In genomic region chr16:77009453-77009852, GRCh38 we compare ENCODE assay signal across 26 cellular contexts.
"Had no signal": no experiment of that assay in that cellular context is flagged by ENCODE, and none has a peak within 500 bp of the region (broad histone marks: within the 10 kb centered on the region; RNA-seq: fewer than 3 reads in every experiment).

No MANE protein-coding gene starts in this region.

- H3K4me3 ChIP-seq: SK-N-MC had no signal

- H3K27ac ChIP-seq: SK-N-MC had no signal

- H3K27ac Mint-ChIP-seq: activated B cell treated with CpG ODN at 0.5 μM for 24 hours; activated CD4-positive, alpha-beta T cell treated with anti-CD3 and anti-CD28 coated beads, Interleukin-2, amount 10 ng/mL, durations not matched to agents 24 days and 14 days; activated CD8-positive, alpha-beta memory T cell treated with anti-CD3 and anti-CD28 coated beads, Interleukin-2, amount 10 ng/mL, durations not matched to agents 7 days and 5 days; activated naive CD4-positive, alpha-beta T cell treated with anti-CD3 and anti-CD28 coated beads for 36 hours; activated naive CD8-positive, alpha-beta T cell; activated T-helper 17 cell treated with anti-CD3 and anti-CD28 coated beads, Interleukin-2, amount 50 U/mL, for 72 hours; brain; T-cell had no signal

- H3K4me3 Mint-ChIP-seq: activated B cell treated with CpG ODN at 0.5 μM for 24 hours; activated CD4-positive, alpha-beta T cell treated with anti-CD3 and anti-CD28 coated beads, Interleukin-2, amount 10 ng/mL, durations not matched to agents 24 days and 14 days; activated CD8-positive, alpha-beta memory T cell treated with anti-CD3 and anti-CD28 coated beads, Interleukin-2, amount 10 ng/mL, durations not matched to agents 7 days and 5 days; activated naive CD4-positive, alpha-beta T cell treated with anti-CD3 and anti-CD28 coated beads for 36 hours; activated naive CD8-positive, alpha-beta T cell; activated T-helper 17 cell treated with anti-CD3 and anti-CD28 coated beads, Interleukin-2, amount 50 U/mL, for 72 hours; brain; T-cell had no signal

- H3K9me3 Mint-ChIP-seq: activated CD4-positive, alpha-beta T cell treated with anti-CD3 and anti-CD28 coated beads, Interleukin-2, amount 10 ng/mL, durations not matched to agents 24 days and 14 days had no signal

- DNase-seq: activated B cell treated with CpG ODN at 0.5 μM for 24 hours; activated CD4-positive, alpha-beta T cell treated with anti-CD3 and anti-CD28 coated beads for 1 hour; activated CD4-positive, alpha-beta T cell treated with anti-CD3 and anti-CD28 coated beads, Interleukin-2, amount 10 ng/mL, durations not matched to agents 24 days and 14 days; activated CD4-positive, alpha-beta T cell treated with anti-CD3 and anti-CD28 coated beads, Interleukin-2, amount 50 U/mL, for 48 hours; activated CD8-positive, alpha-beta memory T cell treated with anti-CD3 and anti-CD28 coated beads, Interleukin-2, amount 10 ng/mL, durations not matched to agents 7 days and 5 days; activated gamma-delta T cell; activated naive CD4-positive, alpha-beta T cell treated with anti-CD3 and anti-CD28 coated beads for 36 hours; activated T-cell treated with anti-CD3 and anti-CD28 coated beads, Interleukin-2, amount 50 U/mL, for 48 hours; amygdala; Kasumi-1; KBM-7; NCI-H1105 treated with DMSO at 0.1 percent for 48 hours; NCI-H1694; NCI-H2029; NCI-H2107; NCI-H2171 treated with DMSO at 0.1 percent for 48 hours; NCI-H510A treated with DMSO at 0.1 percent for 48 hours; PC-3; SIG-M5; T-cell; T-helper 2 cell; T1000 had no signal

- H3K36me3 Mint-ChIP-seq: activated CD8-positive, alpha-beta memory T cell treated with anti-CD3 and anti-CD28 coated beads, Interleukin-2, amount 10 ng/mL, durations not matched to agents 7 days and 5 days; activated naive CD8-positive, alpha-beta T cell; brain; T-cell had no signal

- H3K27me3 Mint-ChIP-seq: activated B cell treated with CpG ODN at 0.5 μM for 24 hours; activated CD4-positive, alpha-beta T cell treated with anti-CD3 and anti-CD28 coated beads, Interleukin-2, amount 10 ng/mL, durations not matched to agents 24 days and 14 days; activated CD8-positive, alpha-beta memory T cell treated with anti-CD3 and anti-CD28 coated beads, Interleukin-2, amount 10 ng/mL, durations not matched to agents 7 days and 5 days; activated naive CD8-positive, alpha-beta T cell; activated T-helper 17 cell treated with anti-CD3 and anti-CD28 coated beads, Interleukin-2, amount 50 U/mL, for 72 hours; T-cell had no signal

- ATAC-seq: activated CD8-positive, alpha-beta memory T cell treated with anti-CD3 and anti-CD28 coated beads, Interleukin-2, amount 10 ng/mL, durations not matched to agents 7 days and 5 days; activated T-helper 17 cell treated with anti-CD3 and anti-CD28 coated beads, Interleukin-2, amount 50 U/mL, for 72 hours; PC-3; T-cell had no signal

- H3K4me1 Mint-ChIP-seq: activated B cell treated with CpG ODN at 0.5 μM for 24 hours; activated CD4-positive, alpha-beta T cell treated with anti-CD3 and anti-CD28 coated beads, Interleukin-2, amount 10 ng/mL, durations not matched to agents 24 days and 14 days; activated CD8-positive, alpha-beta memory T cell treated with anti-CD3 and anti-CD28 coated beads, Interleukin-2, amount 10 ng/mL, durations not matched to agents 7 days and 5 days; activated T-helper 17 cell treated with anti-CD3 and anti-CD28 coated beads, Interleukin-2, amount 50 U/mL, for 72 hours; brain; T-cell had no signal
